Comparison of ENCODE assay signal across 1 cellular context in genomic region chr15:84703808-84704207, GRCh38.
TF ChIP-seq lines count a peak whose summit lies in the region.

No MANE protein-coding gene starts in this region.

TF ChIP-seq in K562, 482 proteins besides CTCF, POLR2A, EP300 and RAD21:
- no peak for TF ChIP-seq ESRRA (IDR thresholded peaks at IDR 0.05; ENCODE audit: borderline replicate concordance, low read depth)
- TF ChIP-seq USF1 (CRISPR knock-in tag; IDR thresholded peaks at IDR 0.05) = no peak
- TF ChIP-seq ZNF717 (CRISPR knock-in tag; IDR thresholded peaks at IDR 0.05) = no peak
- TF ChIP-seq RBM14 (IDR thresholded peaks at IDR 0.05; ENCODE audit: borderline replicate concordance, insufficient read depth, low read depth, low read length) = no peak
- TF ChIP-seq SUPT5H (IDR thresholded peaks at IDR 0.05) = no peak
- no peak for TF ChIP-seq ZNF695 (CRISPR knock-in tag; IDR thresholded peaks at IDR 0.05)
- TF ChIP-seq TBL1XR1 (IDR thresholded peaks at IDR 0.05; ENCODE audit: low read length in 2 of 2) = no peak
- TF ChIP-seq ZNF609 (CRISPR knock-in tag; IDR thresholded peaks at IDR 0.05; ENCODE audit: borderline replicate concordance) = no peak
